Comparison of ENCODE assay signal across 2 cellular contexts in the genomic region with DNA sequence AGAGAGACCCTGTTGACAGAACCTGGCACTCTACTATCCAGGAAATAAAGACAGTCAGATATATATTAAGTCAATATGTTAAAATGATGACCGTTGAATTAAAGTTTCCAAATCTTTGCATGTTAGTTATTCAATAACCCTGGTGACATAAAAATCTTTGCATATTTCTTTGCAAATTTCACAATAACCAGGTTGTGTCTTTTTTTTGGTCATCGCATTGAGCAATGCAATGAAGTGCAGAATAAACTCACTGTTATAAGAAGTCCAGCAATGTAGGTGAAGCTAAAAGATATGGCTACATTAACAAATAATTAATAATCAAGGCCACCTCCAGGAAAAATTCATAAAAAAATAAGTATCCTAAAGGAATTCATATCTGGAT.
TF ChIP-seq lines count a peak whose summit lies in the region.

No MANE protein-coding gene starts in this region.

TF ChIP-seq in IMR-90, 13 proteins besides CTCF, POLR2A, EP300 and RAD21:
- peak; percentile 73 for TF ChIP-seq CEBPB (IDR thresholded peaks at IDR 0.05; ENCODE audit: low read depth, low read length)
- TF ChIP-seq, protein P1, sequence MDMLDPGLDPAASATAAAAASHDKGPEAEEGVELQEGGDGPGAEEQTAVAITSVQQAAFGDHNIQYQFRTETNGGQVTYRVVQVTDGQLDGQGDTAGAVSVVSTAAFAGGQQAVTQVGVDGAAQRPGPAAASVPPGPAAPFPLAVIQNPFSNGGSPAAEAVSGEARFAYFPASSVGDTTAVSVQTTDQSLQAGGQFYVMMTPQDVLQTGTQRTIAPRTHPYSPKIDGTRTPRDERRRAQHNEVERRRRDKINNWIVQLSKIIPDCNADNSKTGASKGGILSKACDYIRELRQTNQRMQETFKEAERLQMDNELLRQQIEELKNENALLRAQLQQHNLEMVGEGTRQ (IDR thresholded peaks at IDR 0.05; ENCODE audit: low read depth, low read length): no peak

TF ChIP-seq in HEK293T, 16 proteins besides CTCF, POLR2A, EP300 and RAD21:
- no peak for TF ChIP-seq TARDBP (IDR thresholded peaks at IDR 0.05)
- TF ChIP-seq SUZ12 (IDR thresholded peaks at IDR 0.05): no peak
- TF ChIP-seq SP1 (IDR thresholded peaks at IDR 0.05): no peak
- no peak for TF ChIP-seq CTBP1 (IDR thresholded peaks at IDR 0.05; ENCODE audit: borderline replicate concordance)
- TF ChIP-seq ZNF384 (IDR thresholded peaks at IDR 0.05): no peak
